ENCODE assay signal across 8 cellular contexts in the genomic region with DNA sequence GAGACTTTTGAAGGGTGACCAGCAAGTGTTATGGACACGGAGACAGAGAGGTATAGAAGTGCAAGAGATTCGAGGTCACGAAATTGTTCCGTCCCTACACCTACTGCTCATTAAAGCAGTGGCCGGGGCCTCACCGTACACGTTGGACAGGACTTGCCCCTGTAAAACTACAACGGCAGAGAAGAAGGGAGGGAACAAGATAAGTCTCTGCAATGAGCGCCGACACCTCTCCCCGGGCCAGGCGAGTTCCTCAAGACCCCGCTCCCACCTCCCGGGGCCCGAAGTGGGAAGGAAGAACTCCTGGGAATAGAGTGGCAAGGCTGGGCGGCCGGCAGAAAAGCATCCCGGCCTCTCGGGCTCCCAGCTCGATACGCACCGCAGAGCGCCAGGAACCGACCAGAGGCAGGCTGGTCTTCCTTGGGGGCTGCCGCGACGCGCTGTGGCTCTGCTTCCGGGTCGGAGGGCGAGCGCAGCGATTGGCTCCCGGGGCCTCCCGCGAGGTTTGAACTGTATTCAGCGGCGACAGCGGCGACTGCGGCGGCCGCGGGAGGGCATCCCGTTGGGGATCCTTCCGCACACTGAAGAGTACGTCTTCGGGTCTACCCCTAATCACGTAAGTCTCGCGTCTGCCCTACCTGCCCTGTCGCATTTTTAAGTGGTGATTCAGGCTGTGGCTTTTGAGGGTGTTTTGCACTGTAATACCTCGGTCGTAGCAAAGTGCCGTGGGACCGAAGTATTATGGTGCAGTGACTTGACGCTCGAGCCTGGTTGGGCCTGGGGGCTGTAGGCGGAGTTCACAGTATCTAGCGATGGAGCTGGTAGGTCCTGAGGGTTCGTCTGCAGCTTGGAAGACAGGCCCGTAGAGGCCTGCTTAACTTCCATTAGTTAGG. TPM values are rescaled to one million over a fixed set of nuclear protein-coding genes. Genes with fewer than 3 reads are reported as not detected.
DNase-seq lines count a peak whose midpoint lies in the region; ATAC-seq and TF ChIP-seq lines count a peak whose summit lies in the region.

A gene with protein sequence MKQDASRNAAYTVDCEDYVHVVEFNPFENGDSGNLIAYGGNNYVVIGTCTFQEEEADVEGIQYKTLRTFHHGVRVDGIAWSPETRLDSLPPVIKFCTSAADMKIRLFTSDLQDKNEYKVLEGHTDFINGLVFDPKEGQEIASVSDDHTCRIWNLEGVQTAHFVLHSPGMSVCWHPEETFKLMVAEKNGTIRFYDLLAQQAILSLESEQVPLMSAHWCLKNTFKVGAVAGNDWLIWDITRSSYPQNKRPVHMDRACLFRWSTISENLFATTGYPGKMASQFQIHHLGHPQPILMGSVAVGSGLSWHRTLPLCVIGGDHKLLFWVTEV (minus strand): TSS at position 441 of the 890 bp plus-strand sequence. CDS start 1,596 bp downstream, outside the sequence.
A gene with protein sequence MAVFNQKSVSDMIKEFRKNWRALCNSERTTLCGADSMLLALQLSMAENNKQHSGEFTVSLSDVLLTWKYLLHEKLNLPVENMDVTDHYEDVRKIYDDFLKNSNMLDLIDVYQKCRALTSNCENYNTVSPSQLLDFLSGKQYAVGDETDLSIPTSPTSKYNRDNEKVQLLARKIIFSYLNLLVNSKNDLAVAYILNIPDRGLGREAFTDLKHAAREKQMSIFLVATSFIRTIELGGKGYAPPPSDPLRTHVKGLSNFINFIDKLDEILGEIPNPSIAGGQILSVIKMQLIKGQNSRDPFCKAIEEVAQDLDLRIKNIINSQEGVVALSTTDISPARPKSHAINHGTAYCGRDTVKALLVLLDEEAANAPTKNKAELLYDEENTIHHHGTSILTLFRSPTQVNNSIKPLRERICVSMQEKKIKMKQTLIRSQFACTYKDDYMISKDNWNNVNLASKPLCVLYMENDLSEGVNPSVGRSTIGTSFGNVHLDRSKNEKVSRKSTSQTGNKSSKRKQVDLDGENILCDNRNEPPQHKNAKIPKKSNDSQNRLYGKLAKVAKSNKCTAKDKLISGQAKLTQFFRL (plus strand): TSS at position 510 of the 890 bp plus-strand sequence. CDS start 3,706 bp downstream, outside the sequence.

- peak within 1 kb of the TSS; percentile 94 for H3K4me3 ChIP-seq in kidney epithelial cell (ENCODE audit: low read depth, low read length)

- H3K27ac Mint-ChIP-seq in chondrocyte (ENCODE audit: unreplicated experiment) = peak within 1 kb of the TSS; percentile 89

- peak; percentile 85 to 88 for DNase-seq in AML-193 (lab: John Stamatoyannopoulos, UW)
- peak; percentile 85 for DNase-seq in NCI-H460 (ENCODE audit: extremely low read depth, low read depth)
- peak; percentile 84 for DNase-seq in activated CD4-positive, alpha-beta T cell treated with anti-CD3 and anti-CD28 coated beads for 1 hour
- DNase-seq in chondrocyte (ENCODE audit: low spot score) = peak; percentile 94
- peak; percentile 52 for DNase-seq in kidney epithelial cell (ENCODE audit: low read depth)
- peak; percentile 84 to 85 for DNase-seq in stimulated activated CD4-positive, alpha-beta T cell treated with anti-CD3 and anti-CD28 coated beads, Interleukin-15, amount 100 ng/mL, for 48 hours (ENCODE audit: low read depth in 2 of 2)

- peak; percentile 38 for TF ChIP-seq CTCF in chondrocyte (IDR thresholded peaks at IDR 0.05)
- no peak for TF ChIP-seq CTCF in kidney epithelial cell (IDR thresholded peaks at IDR 0.05; ENCODE audit: insufficient read depth, low read length, poor library complexity, severe bottlenecking)

- H3K9me3 Mint-ChIP-seq in chondrocyte (ENCODE audit: low read depth) = no peaks in the 10 kb centered on the region

- H3K27me3 Mint-ChIP-seq in chondrocyte (ENCODE audit: low read depth) = no peaks in the 10 kb centered on the region

- no peaks in the 10 kb centered on the region for H3K27me3 ChIP-seq in kidney epithelial cell (ENCODE audit: control insufficient read depth, insufficient read depth, low read length)

- H3K36me3 Mint-ChIP-seq in chondrocyte (ENCODE audit: low read depth) = peaks cover 2% of the 10 kb centered on the region

- H3K4me3 Mint-ChIP-seq in chondrocyte (ENCODE audit: unreplicated experiment) = peak within 1 kb of the TSS; percentile 91

- H3K4me1 Mint-ChIP-seq in chondrocyte (ENCODE audit: low read depth) = peaks cover 14% of the 10 kb centered on the region

- H3K36me3 ChIP-seq in kidney epithelial cell (ENCODE audit: control insufficient read depth, insufficient read depth, low read length) = no peaks in the 10 kb centered on the region

- ATAC-seq in GM19035 (IDR thresholded peaks at IDR 0.05; ENCODE audit: unreplicated experiment) (peak; percentile 96), HG03354 (IDR thresholded peaks at IDR 0.05; ENCODE audit: poor library complexity, severe bottlenecking, unreplicated experiment) (peak; percentile 97)

RNA-seq across cellular contexts. Expression of the first gene that starts in this region (rescaled TPM):
- total RNA-seq in NCI-H460 (2014; rRNA removed; shearing (Covaris generic)) = 92.6 TPM in 2 replicates
- 140 and 212 TPM in 2 replicates for polyA plus RNA-seq in NCI-H460 (2014; cell fraction: nucleus; rRNA removed)
- total RNA-seq in chondrocyte (17.7 to 25.9 TPM (median 19.7 TPM) in 3 replicates), kidney epithelial cell (23.1 and 25.5 TPM in 2 replicates)

RNA-seq across cellular contexts. Expression of the second gene that starts in this region (rescaled TPM):
- 38.2 and 43.4 TPM in 2 replicates for total RNA-seq in NCI-H460 (2014; rRNA removed; shearing (Covaris generic))
- 47.3 and 64.4 TPM in 2 replicates for polyA plus RNA-seq in NCI-H460 (2014; cell fraction: nucleus; rRNA removed)
- total RNA-seq in chondrocyte (3.8 to 5.2 TPM (median 3.9 TPM) in 3 replicates), kidney epithelial cell (5.6 and 5.9 TPM in 2 replicates)

Comparison
In these comparisons a context has a peak if more than half of its experiments do, and no peak if none do; other contexts are left out.
1. Peak in every context shown above with its lines: DNase-seq, ATAC-seq and H3K4me3 ChIP-seq.